ENCODE assay signal across 8 cellular contexts in genomic region chr17:81419333-81419885, GRCh38. TPM values are rescaled to one million over a fixed set of nuclear protein-coding genes. Genes with fewer than 3 reads are reported as not detected.
A peak's percentile ranks its signal among the peaks of the same experiment; 100 is the strongest.
DNase-seq lines count a peak whose midpoint lies in the region; ATAC-seq and TF ChIP-seq lines count a peak whose summit lies in the region.

No MANE protein-coding gene starts in this region.

- WGBS in lower leg skin, 2 donors = 7 to 13% methylated on average over 31 of the region's 32 CpGs

- H3K4me3 ChIP-seq in choroid plexus epithelial cell (ENCODE audit: low read depth, low read length) = peak overlapping the region; percentile 32
- H3K4me3 ChIP-seq in lower leg skin (ENCODE audit: low read depth, poor library complexity, severe bottlenecking) = no peak overlapping the region

- TF ChIP-seq POLR2A in lower leg skin (IDR thresholded peaks at IDR 0.05) = no peak

- DNase-seq in DMS 273 treated with DMSO at 0.1 percent for 48 hours (lab: John Stamatoyannopoulos, UW) (peak; percentile 65), NCI-H345 (lab: John Stamatoyannopoulos, UW) (peak; percentile 96), choroid plexus epithelial cell (ENCODE audit: low read depth) (peak; percentile 86), lower leg skin (ENCODE audit: low spot score in 2 of 2) (peak; percentile 73 to 97), ureter (ENCODE audit: low spot score) (peak; percentile 88), KG1 (lab: John Stamatoyannopoulos, UW) (no peak)

- intact Hi-C loops in lower leg skin (cut with DNase I; ENCODE audit: low total_unique reads) = no loop called here

- TF ChIP-seq CTCF in choroid plexus epithelial cell (conservative IDR thresholded peaks at IDR 0.05; ENCODE audit: low read depth, low read length) (no peak), lower leg skin (IDR thresholded peaks at IDR 0.05) (no peak)

- ATAC-seq in HG03025 (IDR thresholded peaks at IDR 0.05; ENCODE audit: low FRiP score, unreplicated experiment) (no peak), HG03469 (IDR thresholded peaks at IDR 0.05; ENCODE audit: unreplicated experiment) (no peak)

RNA-seq across cellular contexts. Expression of gene BAHCC1, which starts 24.2 kb away (rescaled TPM):
- 10 to 100 TPM in 2 of 4 donors, 1 to 10 TPM in 2; 4.1 to 14.2 (median 10.0) TPM for total RNA-seq in lower leg skin
- total RNA-seq in ureter = 23.7 TPM
